8 cellular contexts compared by ENCODE assay signal in the genomic region with DNA sequence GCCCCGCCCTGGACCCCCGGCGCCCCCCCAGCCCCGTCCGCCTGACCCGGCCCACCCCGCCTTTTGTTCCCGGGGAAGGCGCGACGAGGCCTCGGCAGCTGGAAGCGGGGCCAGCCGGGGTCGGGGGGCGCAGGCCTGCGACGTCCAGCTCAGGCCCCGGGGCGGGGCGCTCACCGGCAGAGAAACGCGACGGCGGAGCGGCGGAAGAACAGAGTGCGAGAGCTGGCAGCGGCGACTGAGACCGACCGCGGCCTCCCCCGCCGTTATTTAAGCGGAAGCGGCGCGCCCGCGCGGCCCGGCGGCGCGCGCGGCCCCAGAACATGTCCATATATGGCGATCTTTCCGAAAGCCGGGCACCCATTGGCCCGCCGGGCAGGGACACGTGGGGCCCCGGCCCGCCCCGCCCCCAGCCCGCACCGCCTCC. TPM values are rescaled to one million over a fixed set of nuclear protein-coding genes. Genes with fewer than 3 reads are reported as not detected.
DNase-seq lines count a peak whose midpoint lies in the region; ATAC-seq and TF ChIP-seq lines count a peak whose summit lies in the region.

A gene (minus strand): TSS at position 240 of the 424 bp plus-strand sequence. CDS start 445 bp downstream, outside the sequence.

- H3K4me1 Mint-ChIP-seq in T-helper 17 cell (peaks cover 48% of the 10 kb centered on the region), progenitor cell of endocrine pancreas (ENCODE audit: low read depth) (peaks cover 27% of the 10 kb centered on the region)

- DNase-seq in GF-D8 (lab: John Stamatoyannopoulos, UW) = peak; percentile 74
- DNase-seq in NCI-H146 (lab: John Stamatoyannopoulos, UW) = peak; percentile 94
- DNase-seq in T-helper 17 cell = peak; percentile 87 to 89 (median 88)
- peak; percentile 86 for DNase-seq in amniotic stem cell (lab: John Stamatoyannopoulos, UW)
- DNase-seq in left cardiac atrium = peak; percentile 94
- peak; percentile 79 for DNase-seq in progenitor cell of endocrine pancreas (ENCODE audit: low spot score, unreplicated experiment)
- DNase-seq in upper lobe of left lung = peak; percentile 86 to 99

- peaks cover 16% of the 10 kb centered on the region for H3K36me3 Mint-ChIP-seq in T-helper 17 cell (ENCODE audit: low read depth)
- H3K36me3 Mint-ChIP-seq in progenitor cell of endocrine pancreas (ENCODE audit: insufficient read depth) = peaks cover 41% of the 10 kb centered on the region

- peak; percentile 54 for ATAC-seq in HG02678 (IDR thresholded peaks at IDR 0.05; ENCODE audit: unreplicated experiment)
- ATAC-seq in T-helper 17 cell = peak; percentile 79
- peak; percentile 61 to 81 for ATAC-seq in left cardiac atrium
- ATAC-seq in upper lobe of left lung (ENCODE audit: low FRiP score in 2 of 2) = peak; percentile 81 to 83

- peak within 1 kb of the TSS; percentile 69 to 92 (median 83) for H3K4me3 ChIP-seq in upper lobe of left lung

- no peaks in the 10 kb centered on the region for H3K27me3 ChIP-seq in upper lobe of left lung

- H3K4me3 Mint-ChIP-seq in T-helper 17 cell (peak within 1 kb of the TSS; percentile 99), progenitor cell of endocrine pancreas (ENCODE audit: low read depth) (peak within 1 kb of the TSS; percentile 96)

- H3K9me3 ChIP-seq in T-helper 17 cell (ENCODE audit: control insufficient read depth, low read length, poor library complexity, severe bottlenecking) (no peaks in the 10 kb centered on the region), upper lobe of left lung (no peaks in the 10 kb centered on the region)

- intact Hi-C loops in left cardiac atrium (cut with DNase I) = no loop called here

- H3K27ac ChIP-seq in upper lobe of left lung = peak within 1 kb of the TSS; percentile 98 to 100 (median 99)

- no peak for TF ChIP-seq EP300 in upper lobe of left lung (IDR thresholded peaks at IDR 0.05)

- peak within 1 kb of the TSS; percentile 99 for H3K27ac Mint-ChIP-seq in T-helper 17 cell
- peak within 1 kb of the TSS; percentile 98 for H3K27ac Mint-ChIP-seq in progenitor cell of endocrine pancreas

- peaks cover 8 to 41% (median 24%) of the 10 kb centered on the region in 4 donors for H3K36me3 ChIP-seq in upper lobe of left lung

- TF ChIP-seq CTCF in progenitor cell of endocrine pancreas (IDR thresholded peaks at IDR 0.05; ENCODE audit: unreplicated experiment) (no peak), upper lobe of left lung (IDR thresholded peaks at IDR 0.05) (no peak)

- H3K9me3 Mint-ChIP-seq in progenitor cell of endocrine pancreas (ENCODE audit: low read depth) = no peaks in the 10 kb centered on the region

- H3K27me3 Mint-ChIP-seq in T-helper 17 cell (peaks cover 5% of the 10 kb centered on the region), progenitor cell of endocrine pancreas (no peaks in the 10 kb centered on the region)

- peak; percentile 64 to 98 (median 92) for TF ChIP-seq POLR2A in upper lobe of left lung (IDR thresholded peaks at IDR 0.05)

- H3K4me1 ChIP-seq in upper lobe of left lung = peaks cover 35 to 71% (median 54%) of the 10 kb centered on the region in 4 donors

- 0% methylated on average over 4 of the region's 60 CpGs for WGBS in upper lobe of left lung, 2 donors

RNA-seq across cellular contexts. Expression of the gene that starts here (rescaled TPM):
- total RNA-seq in T-helper 17 cell (1,000 to 10,000 TPM; 1,202 to 1,502 TPM), left cardiac atrium (1,000 to 10,000 TPM in 1 of 2 donors, 100 to 1,000 TPM in 1; 663 to 1,095 TPM), progenitor cell of endocrine pancreas (3,227 and 3,279 TPM in 2 replicates), upper lobe of left lung (1,000 to 10,000 TPM in 5 of 6 donors, 100 to 1,000 TPM in 1; 902 to 3,864 (median 2,097) TPM)

Comparison
In these comparisons a context has a peak if more than half of its experiments do, and no peak if none do; other contexts are left out.
1. Peak in every context shown above with its lines: DNase-seq, ATAC-seq, H3K4me3 ChIP-seq and H3K27ac ChIP-seq.